ENCODE assay signal across 12 cellular contexts in the genomic region with DNA sequence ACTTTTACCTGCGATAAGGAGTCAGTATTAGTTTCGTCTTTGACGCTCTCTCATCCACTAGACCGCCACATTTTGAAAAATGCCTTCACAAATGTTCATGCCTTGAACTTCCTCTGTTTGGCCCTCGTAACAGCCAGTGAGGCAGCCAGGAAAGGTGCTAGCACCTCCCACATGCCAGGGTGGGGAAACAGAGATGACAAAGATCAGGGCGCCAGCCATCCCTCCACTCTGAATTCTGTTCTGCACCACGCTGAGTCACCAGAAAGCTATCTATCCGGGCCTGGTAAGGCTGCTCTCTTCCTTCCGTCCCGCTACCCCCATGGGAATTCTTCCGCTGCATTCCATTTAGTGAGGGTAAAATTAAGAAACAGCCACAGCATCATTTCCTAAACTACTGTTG. TPM values are rescaled to one million over a fixed set of nuclear protein-coding genes. Genes with fewer than 3 reads are reported as not detected.
A peak's percentile ranks its signal among the peaks of the same experiment; 100 is the strongest.
DNase-seq lines count a peak whose midpoint lies in the region; ATAC-seq and TF ChIP-seq lines count a peak whose summit lies in the region.
"Had no signal": no experiment of that assay in that cellular context is flagged by ENCODE, and none has a peak within 500 bp of the region (broad histone marks: within the 10 kb centered on the region; RNA-seq: fewer than 3 reads in every experiment).

No MANE protein-coding gene starts in this region.

- peak overlapping the region; percentile 14; the same call in 1 of the 2 replicates for H3K4ac ChIP-seq in IMR-90 (ENCODE audit: low read depth, low read length)
- H3K4ac ChIP-seq in mesenchymal stem cell (ENCODE audit: low read depth in 1 of 2, low read length in 2 of 2) = peak overlapping the region in 1 of 2 experiments; percentile 47

- H3K9me3 ChIP-seq in IMR-90 (ENCODE audit: control insufficient read depth, insufficient read depth, low read length) = no peaks in the 10 kb centered on the region
- no peaks in the 10 kb centered on the region for H3K9me3 ChIP-seq in mesenchymal stem cell (ENCODE audit: control insufficient read depth, low read length)

- H3K9ac ChIP-seq in IMR-90 (ENCODE audit: low read depth, low read length) (no peak overlapping the region), mesenchymal stem cell (ENCODE audit: low read length) (no peak overlapping the region)

- H2BK5ac ChIP-seq in IMR-90 (ENCODE audit: low read depth, low read length, poor library complexity, severe bottlenecking) (peak overlapping the region; percentile 82), mesenchymal stem cell (ENCODE audit: low read depth, low read length, poor library complexity, severe bottlenecking) (no peak overlapping the region)

- POLR2A ChIA-PET in IMR-90 (lab: Charles Lee; ENCODE audit: unreplicated experiment) = no interaction called here
- POLR2A ChIA-PET in HEK293T (lab: Yijun Ruan, JAX) = no interaction called here

- TF ChIP-seq RAD21 in IMR-90 (IDR thresholded peaks at IDR 0.05; ENCODE audit: low read length) = no peak

- H3K4me3 ChIP-seq in AG10803 (ENCODE audit: low read length) (no peak overlapping the region), IMR-90 (ENCODE audit: insufficient read depth, low read depth, low read length) (no peak overlapping the region), choroid plexus epithelial cell (ENCODE audit: low read depth, low read length) (no peak overlapping the region), mesenchymal stem cell (ENCODE audit: insufficient read depth in 1 of 2, low read depth in 1 of 2, low read length in 2 of 2) (no peak overlapping the region)

- no peak overlapping the region for H3K4me2 ChIP-seq in IMR-90 (ENCODE audit: low read depth, low read length)
- H3K4me2 ChIP-seq in mesenchymal stem cell (ENCODE audit: low read length, poor library complexity, severe bottlenecking) = no peak overlapping the region

- H3K36me3 ChIP-seq in IMR-90 (ENCODE audit: control insufficient read depth, insufficient read depth, low read length) (peaks cover 13% of the 10 kb centered on the region; the same call in 1 of the 2 replicates), mesenchymal stem cell (ENCODE audit: control insufficient read depth in 1 of 2, insufficient read depth in 2 of 2, low read depth in 1 of 2, low read length in 2 of 2) (peaks cover 9 to 15% of the 10 kb centered on the region in 2 experiments)

- H3K18ac ChIP-seq in IMR-90 (ENCODE audit: low read depth, low read length) = peak overlapping the region; percentile 16; the same call in 1 of the 2 replicates
- peak overlapping the region; percentile 61 to 76 for H3K18ac ChIP-seq in mesenchymal stem cell (ENCODE audit: low read depth in 1 of 2, low read length in 2 of 2)

- no peak overlapping the region for H2AK9ac ChIP-seq in IMR-90 (replicated peaks; ENCODE audit: low read depth, low read length, poor library complexity)

- no peak overlapping the region for H3K56ac ChIP-seq in IMR-90 (ENCODE audit: extremely low read depth, insufficient read depth, low read length)

- H3K14ac ChIP-seq in IMR-90 (replicated peaks; ENCODE audit: low read depth, low read length) (no peak overlapping the region), mesenchymal stem cell (ENCODE audit: low read length in 2 of 2) (no peak overlapping the region)

- H3K23ac ChIP-seq in IMR-90 (ENCODE audit: low read depth, low read length) (no peak overlapping the region), mesenchymal stem cell (ENCODE audit: low read length in 2 of 2) (no peak overlapping the region)

- no peak for TF ChIP-seq CTCF in AG10803 (conservative IDR thresholded peaks at IDR 0.05; ENCODE audit: low read length)
- TF ChIP-seq CTCF in IMR-90 (conservative IDR thresholded peaks at IDR 0.05; ENCODE audit: low read depth, low read length) = no peak
- no peak for TF ChIP-seq CTCF in choroid plexus epithelial cell (conservative IDR thresholded peaks at IDR 0.05; ENCODE audit: low read depth, low read length)

- H3K79me1 ChIP-seq in IMR-90 (ENCODE audit: low read depth in 1 of 2, low read length in 2 of 2) = peaks cover 0 to 11% of the 10 kb centered on the region in 2 experiments; a peak in 2 of 4 replicates
- H3K79me1 ChIP-seq in mesenchymal stem cell (replicated peaks; ENCODE audit: low read length, poor library complexity, severe bottlenecking) = peaks cover 2% of the 10 kb centered on the region

- 0 out of 2 replicates have a peak overlapping the region, but pooled peaks have one; percentile 23 for H2BK20ac ChIP-seq in IMR-90 (ENCODE audit: low read depth, low read length)

- H4K20me1 ChIP-seq in IMR-90 (ENCODE audit: insufficient read depth, low read length) = no peaks in the 10 kb centered on the region

- peak overlapping the region; percentile 15 for H2AFZ ChIP-seq in IMR-90 (replicated peaks; ENCODE audit: low read length, poor library complexity)
- no peak overlapping the region for H2AFZ ChIP-seq in mesenchymal stem cell (ENCODE audit: low read depth, low read length)

- H3K27me3 ChIP-seq in IMR-90 (ENCODE audit: control insufficient read depth, insufficient read depth, low read length) (no peaks in the 10 kb centered on the region), mesenchymal stem cell (ENCODE audit: control insufficient read depth in 1 of 2, insufficient read depth in 1 of 2, low read length in 2 of 2) (no peaks in the 10 kb centered on the region)

- no peak for TF ChIP-seq POLR2A in IMR-90 (IDR thresholded peaks at IDR 0.05; ENCODE audit: low read depth, low read length)

- in situ Hi-C loops in IMR-90 (cut with MboI; ENCODE audit: low sequenced_read_pairs) = no loop called here

- intact Hi-C loops in IMR-90 (cut with micrococcal nuclease) = no loop called here

- H3K27ac ChIP-seq in IMR-90 (ENCODE audit: insufficient read depth, low read length) = no peak overlapping the region
- H3K27ac ChIP-seq in mesenchymal stem cell (ENCODE audit: low read length, poor library complexity, severe bottlenecking) = peak overlapping the region; percentile 86

- dilution Hi-C loops in IMR-90 (cut with HindIII; ENCODE audit: low sequenced_read_pairs, unreplicated experiment) = no loop called here

- CTCF ChIA-PET in IMR-90 (lab: Yijun Ruan, JAX) = interaction anchor here (0.6 kb wide), 1 partner anchor 64 kb away, joined by 3 read pairs; no protein-coding TSS in a partner anchor
- CTCF ChIA-PET in HEK293T (lab: Yijun Ruan, JAX) = no interaction called here

- H4K8ac ChIP-seq in IMR-90 (ENCODE audit: low read depth in 2 of 2, low read length in 2 of 2) = peak overlapping the region in 1 of 2 experiments; percentile 50; a peak in 2 of 4 replicates
- no peak overlapping the region for H4K8ac ChIP-seq in mesenchymal stem cell (ENCODE audit: low read length)

- H3K4me1 ChIP-seq in IMR-90 (ENCODE audit: control insufficient read depth, insufficient read depth, low read length) (peaks cover 17% of the 10 kb centered on the region), mesenchymal stem cell (ENCODE audit: control insufficient read depth, insufficient read depth, low read depth, low read length) (peaks cover 17% of the 10 kb centered on the region)

- no CpG with 5 or more reads among the region's 11 CpGs for WGBS in IMR-90 (ENCODE audit: extremely low coverage in 2 of 2, insufficient read length in 1 of 2), 2 experiments
- 22% methylated on average over 11 of the region's 11 CpGs for WGBS in mesenchymal stem cell

- DNase-seq in AG10803 (ENCODE audit: low read depth) = peak; percentile 98
- DNase-seq in IMR-90 = peak; percentile 81
- peak; percentile 94 for DNase-seq in choroid plexus epithelial cell (ENCODE audit: low read depth)
- DNase-seq in mesenchymal stem cell = peak; percentile 94
- DNase-seq in HEK293T (ENCODE audit: extremely low spot score) = no peak
- no peak for DNase-seq in NCI-H1694 (lab: John Stamatoyannopoulos, UW)
- DNase-seq: Calu3, NCI-H1436 treated with DMSO at 0.1 percent for 48 hours had no signal

- H4K91ac ChIP-seq in IMR-90 (ENCODE audit: insufficient read depth, low read depth, low read length) = peak overlapping the region; percentile 20
- H4K91ac ChIP-seq in mesenchymal stem cell (ENCODE audit: low read length) = no peak overlapping the region

- H2BK12ac ChIP-seq in mesenchymal stem cell (ENCODE audit: low read length in 2 of 2) = peak overlapping the region in 1 of 2 experiments; percentile 45

- H2AK5ac ChIP-seq in IMR-90 (ENCODE audit: low read depth, low read length) (no peak overlapping the region; the same call in 1 of the 2 replicates), mesenchymal stem cell (ENCODE audit: low read length, severe bottlenecking) (no peak overlapping the region)

- H4K5ac ChIP-seq in IMR-90 (ENCODE audit: low read depth, low read length) = no peak overlapping the region; the same call in 1 of the 2 replicates

- BruUV-seq in IMR-90 (replicated peaks; lab: Mats Ljungman, UMichigan) = no TSS peak

- H2BK120ac ChIP-seq in IMR-90 (ENCODE audit: low read depth, low read length) (peak overlapping the region; percentile 65), mesenchymal stem cell (ENCODE audit: low read depth, low read length) (no peak overlapping the region)

- peak overlapping the region; percentile 16; the same call in 1 of the 3 replicates for H2BK15ac ChIP-seq in IMR-90 (ENCODE audit: low read depth, low read length)
- no peak overlapping the region for H2BK15ac ChIP-seq in mesenchymal stem cell (ENCODE audit: low read depth, poor library complexity, severe bottlenecking)

- H3K9me1 ChIP-seq in IMR-90 (ENCODE audit: insufficient read depth, low read length) = peaks cover 16% of the 10 kb centered on the region

- ATAC-seq in IMR-90 (ENCODE audit: low read depth) (peak; percentile 69), GM19324 (IDR thresholded peaks at IDR 0.05; ENCODE audit: low FRiP score, unreplicated experiment) (no peak), GM21381 (IDR thresholded peaks at IDR 0.05; ENCODE audit: unreplicated experiment) (no peak)
- ATAC-seq: WTC11 had no signal

TF ChIP-seq in IMR-90, 13 proteins besides CTCF, POLR2A, EP300 and RAD21 (continues in another document):
- TF ChIP-seq RCOR1 (IDR thresholded peaks at IDR 0.05; ENCODE audit: insufficient replicate concordance, low read length) (no peak), BHLHE40 (IDR thresholded peaks at IDR 0.05; ENCODE audit: low read depth, low read length) (no peak)

TF ChIP-seq in HEK293T, 16 proteins besides CTCF, POLR2A, EP300 and RAD21 (continues in another document):
- TF ChIP-seq BHLHE40 (IDR thresholded peaks at IDR 0.05; ENCODE audit: borderline replicate concordance) (no peak), SUZ12 (IDR thresholded peaks at IDR 0.05) (no peak), FOXK2 (IDR thresholded peaks at IDR 0.05) (no peak), TARDBP (IDR thresholded peaks at IDR 0.05) (no peak)

RNA-seq across cellular contexts. Expression of gene BCL2L10, which starts 31.3 kb away (rescaled TPM):
- total RNA-seq in IMR-90 (2012; rRNA removed) = not detected in 2 replicates
- not detected in 2 replicates for polyA plus RNA-seq in IMR-90 (2012; rRNA removed)
- 0.07 and 0.08 TPM in 2 replicates for polyA plus RNA-seq in IMR-90 (2012; cell fraction: cytosol; rRNA removed)
- 0.10 and 0.31 TPM in 2 replicates for polyA plus RNA-seq in IMR-90 (2012; cell fraction: nucleus; rRNA removed; ENCODE audit: low replicate concordance)
- 0.06 TPM for polyA plus RNA-seq in mesenchymal stem cell (2013, experiment 1 of 2)
- polyA plus RNA-seq in mesenchymal stem cell (2013, experiment 2 of 2) = not detected
- total RNA-seq: Calu3, OCI-LY7 had no signal

RNA-seq across cellular contexts. Expression of gene GNB5, which starts 47.3 kb away (rescaled TPM):
- total RNA-seq in IMR-90 (2012; rRNA removed) = 33.2 and 33.9 TPM in 2 replicates
- polyA plus RNA-seq in IMR-90 (2012; rRNA removed) = 25.3 and 27.7 TPM in 2 replicates
- polyA plus RNA-seq in IMR-90 (2012; cell fraction: cytosol; rRNA removed) = 16.4 and 21.4 TPM in 2 replicates
- polyA plus RNA-seq in IMR-90 (2012; cell fraction: nucleus; rRNA removed; ENCODE audit: low replicate concordance) = 12.6 and 24.4 TPM in 2 replicates
- 15.8 TPM for polyA plus RNA-seq in mesenchymal stem cell (2013, experiment 1 of 2)
- 15.7 TPM for polyA plus RNA-seq in mesenchymal stem cell (2013, experiment 2 of 2)

Comparison
In these comparisons a context has a peak if more than half of its experiments do, and no peak if none do; other contexts are left out.
1. DNase-seq: peak in AG10803 (single experiment), IMR-90 (single experiment), choroid plexus epithelial cell (single experiment) and mesenchymal stem cell (single experiment); none in HEK293T (single experiment) and NCI-H1694 (single experiment).